ENCODE assay signal across 29 cellular contexts in genomic region chr7:880450-880849, GRCh38. TPM values are rescaled to one million over a fixed set of nuclear protein-coding genes. Genes with fewer than 3 reads are reported as not detected.
DNase-seq lines count a peak whose midpoint lies in the region; FAIRE-seq and TF ChIP-seq lines count a peak whose summit lies in the region.
"Had no signal": no experiment of that assay in that cellular context is flagged by ENCODE, and none has a peak within 500 bp of the region (broad histone marks: within the 10 kb centered on the region; RNA-seq: fewer than 3 reads in every experiment).

No MANE protein-coding gene starts in this region.

- H3K9ac ChIP-seq in kidney (ENCODE audit: low read length in 2 of 2): no peak overlapping the region
- H3K9ac ChIP-seq in skeletal muscle satellite cell (ENCODE audit: low read depth, low read length): no peak overlapping the region
- H3K9ac ChIP-seq: SK-N-SH had no signal

- DNase-seq in DMS53 (lab: John Stamatoyannopoulos, UW) (peak; percentile 30), DMS53 treated with DMSO at 0.1 percent for 48 hours (lab: John Stamatoyannopoulos, UW; ENCODE audit: unreplicated experiment) (no peak), kidney (peak; percentile 53), putamen (ENCODE audit: low spot score) (no peak), BE2C (no peak), hippocampal formation (lab: John Stamatoyannopoulos, UW) (no peak)
- DNase-seq: 8988T; activated CD4-positive, alpha-beta T cell treated with anti-CD3 and anti-CD28 coated beads, Interleukin-2, amount 50 U/mL, for 4 hours; activated CD8-positive, alpha-beta memory T cell treated with anti-CD3 and anti-CD28 coated beads, Interleukin-2, amount 50 U/mL, for 48 hours; activated effector memory CD4-positive, alpha-beta T cell treated with anti-CD3 and anti-CD28 coated beads, Interleukin-2, amount 50 U/mL, for 16 hours; AML-193; COR-L47; DND-41; Kasumi-1; midbrain; NCI-H1048; NCI-H2029 treated with DMSO at 0.1 percent for 48 hours; NCI-H510A treated with DMSO at 0.1 percent for 48 hours; SK-N-SH; stimulated activated CD4-positive, alpha-beta T cell treated with anti-CD3 and anti-CD28 coated beads, Interleukin-12 subunit alpha, Interleukin-12 subunit beta, amount 100 ng/mL, for 4 hours; stimulated activated CD4-positive, alpha-beta T cell treated with anti-CD3 and anti-CD28 coated beads, Interleukin-4, amount 100 ng/mL, for 4 hours; stimulated activated naive CD8-positive, alpha-beta T cell treated with anti-CD3 and anti-CD28 coated beads, Interleukin-15, Interleukin-2, amounts not matched to agents 100 U/mL and 50 U/mL, for 24 hours had no signal

- TF ChIP-seq CTCF in kidney (IDR thresholded peaks at IDR 0.05; ENCODE audit: borderline replicate concordance, extremely low read depth, insufficient read depth) (no peak), BE2C (IDR thresholded peaks at IDR 0.05; ENCODE audit: low read depth, low read length) (no peak)

- intact Hi-C loops in kidney (cut with DNase I): no loop called here

- no peak for FAIRE-seq in kidney (lab: Jason Lieb, UNC)
- FAIRE-seq: HTR-8/SVneo, RCC 7860 had no signal

- H3K27me3 ChIP-seq in skeletal muscle satellite cell (ENCODE audit: control insufficient read depth, insufficient read depth, low read length) (no peaks in the 10 kb centered on the region), BE2C (no peaks in the 10 kb centered on the region)
- H3K27me3 ChIP-seq: breast epithelium had no signal

- no peaks in the 10 kb centered on the region for H3K36me3 ChIP-seq in kidney (ENCODE audit: control insufficient read depth in 1 of 2, insufficient read depth in 2 of 2, low read length in 2 of 2)
- peaks cover 4% of the 10 kb centered on the region for H3K36me3 ChIP-seq in skeletal muscle satellite cell (ENCODE audit: insufficient read depth, low read length)
- H3K36me3 ChIP-seq in BE2C: peaks cover 26% of the 10 kb centered on the region
- H3K36me3 ChIP-seq: breast epithelium had no signal

- H3K4me1 ChIP-seq in kidney (ENCODE audit: control insufficient read depth in 1 of 2, insufficient read depth in 1 of 2, low read depth in 1 of 2, low read length in 2 of 2): peaks cover 12 to 35% of the 10 kb centered on the region in 2 donors
- H3K4me1 ChIP-seq in skeletal muscle satellite cell (ENCODE audit: control insufficient read depth, insufficient read depth, low read length): peaks cover 25% of the 10 kb centered on the region
- H3K4me1 ChIP-seq in BE2C: no peaks in the 10 kb centered on the region

- peak overlapping the region; percentile 4 for H3K27ac ChIP-seq in angular gyrus (ENCODE audit: low read depth, low read length)
- no peak overlapping the region for H3K27ac ChIP-seq in kidney (ENCODE audit: low read depth in 2 of 2, low read length in 2 of 2)
- H3K27ac ChIP-seq: breast epithelium, coronary artery had no signal

- peak overlapping the region; percentile 70 for H3K4me2 ChIP-seq in skeletal muscle satellite cell (ENCODE audit: low read length)
- H3K4me2 ChIP-seq: GM23338, SK-N-SH had no signal

- no peak overlapping the region for H3K4me3 ChIP-seq in kidney (ENCODE audit: low read length in 2 of 2)
- H3K4me3 ChIP-seq in skeletal muscle satellite cell (ENCODE audit: low read length): peak overlapping the region; percentile 48
- H3K4me3 ChIP-seq in BE2C (ENCODE audit: low read depth, low read length): no peak overlapping the region
- H3K4me3 ChIP-seq: breast epithelium, coronary artery, GM23338 had no signal

- H3K9me3 ChIP-seq in kidney (ENCODE audit: control insufficient read depth in 1 of 2, low read length in 2 of 2): no peaks in the 10 kb centered on the region
- H3K9me3 ChIP-seq in skeletal muscle satellite cell (replicated peaks; ENCODE audit: low read length): no peaks in the 10 kb centered on the region
- no peaks in the 10 kb centered on the region for H3K9me3 ChIP-seq in BE2C
- H3K9me3 ChIP-seq: breast epithelium, SK-N-SH had no signal

RNA-seq across cellular contexts. Expression of gene GET4, which starts 4.1 kb away (rescaled TPM):
- 44.8 TPM for total RNA-seq in kidney
- 80.8 TPM for polyA plus RNA-seq in kidney (ENCODE audit: insufficient read depth, low read depth, low replicate concordance)
- total RNA-seq in skeletal muscle satellite cell (2012; rRNA removed): 16.7 and 17.5 TPM in 2 replicates
- polyA plus RNA-seq in BE2C (2012; ENCODE audit: insufficient read depth, insufficient read length, low read depth): 190 TPM

RNA-seq across cellular contexts. Expression of gene SUN1, which starts 48.2 kb away (rescaled TPM):
- 168 TPM for total RNA-seq in kidney
- 40.4 TPM for polyA plus RNA-seq in kidney (ENCODE audit: insufficient read depth, low read depth, low replicate concordance)
- 91.3 and 91.5 TPM in 2 replicates for total RNA-seq in skeletal muscle satellite cell (2012; rRNA removed)
- polyA plus RNA-seq in BE2C (2012; ENCODE audit: insufficient read depth, insufficient read length, low read depth): 196 TPM

Comparison
In these comparisons a context has a peak if more than half of its experiments do, and no peak if none do; other contexts are left out.
1. DNase-seq: peak in DMS53 (single experiment) and kidney (single experiment); none in DMS53 treated with DMSO at 0.1 percent for 48 hours (single experiment), putamen (single experiment), BE2C (single experiment) and hippocampal formation (0 of 2).